24 cellular contexts compared by ENCODE assay signal in genomic region chr22:48741540-48741939, GRCh38.
DNase-seq lines count a peak whose midpoint lies in the region; ATAC-seq, FAIRE-seq and TF ChIP-seq lines count a peak whose summit lies in the region.
"Had no signal": no experiment of that assay in that cellular context is flagged by ENCODE, and none has a peak within 500 bp of the region (broad histone marks: within the 10 kb centered on the region; RNA-seq: fewer than 3 reads in every experiment).

No MANE protein-coding gene starts in this region.

- H3K79me2 ChIP-seq in HepG2 (ENCODE audit: insufficient read depth, low read length): peaks cover 3% of the 10 kb centered on the region

- H2AFZ ChIP-seq in HepG2 (ENCODE audit: low read length): no peak overlapping the region

- peaks cover 26% of the 10 kb centered on the region; the same call in 1 of the 2 replicates for H4K20me1 ChIP-seq in HepG2 (ENCODE audit: insufficient read depth, low read length)

- no peak for TF ChIP-seq RAD21 in HepG2 (CRISPR knock-in tag; IDR thresholded peaks at IDR 0.05)

- no peaks in the 10 kb centered on the region for H3K36me3 ChIP-seq in Peyer's patch
- peaks cover 2 to 17% of the 10 kb centered on the region in 2 experiments; a peak in 3 of 5 replicates for H3K36me3 ChIP-seq in HepG2 (replicated peaks in 1 of 2; ENCODE audit: control insufficient read depth in 1 of 2, insufficient read depth in 2 of 2, low read length in 2 of 2)
- H3K36me3 ChIP-seq: HAP-1 had no signal

- WGBS in HepG2 (ENCODE audit: low lambda C conversion rate): 100% methylated on average over 5 of the region's 8 CpGs

- no peak for ATAC-seq in sciatic nerve
- no peak for ATAC-seq in HG03565 (IDR thresholded peaks at IDR 0.05; ENCODE audit: unreplicated experiment)
- ATAC-seq in HepG2: no peak
- ATAC-seq: CD8-positive, alpha-beta T cell had no signal

- no peak overlapping the region for H3K27ac Mint-ChIP-seq in CD14-positive monocyte
- H3K27ac Mint-ChIP-seq: B cell; CD8-positive, alpha-beta T cell; IgD-negative memory B cell had no signal

- intact Hi-C loops in CD14-positive monocyte (cut with micrococcal nuclease): no loop called here
- intact Hi-C loops in sciatic nerve (cut with DNase I): no loop called here
- intact Hi-C loops in HepG2 (cut with micrococcal nuclease; ENCODE audit: unreplicated experiment): no loop called here

- H3K27me3 ChIP-seq in Peyer's patch: no peaks in the 10 kb centered on the region
- H3K27me3 ChIP-seq in HepG2 (ENCODE audit: control insufficient read depth in 1 of 2, insufficient read depth in 2 of 2, low read length in 2 of 2): no peaks in the 10 kb centered on the region

- POLR2A ChIA-PET in HepG2 (lab: Yijun Ruan, JAX): no interaction called here

- H3K9me3 Mint-ChIP-seq in CD14-positive monocyte: peaks cover 7 to 54% (median 30%) of the 10 kb centered on the region in 7 donors
- H3K9me3 Mint-ChIP-seq: CD8-positive, alpha-beta T cell had no signal

- peak; percentile 22 for DNase-seq in CD14-positive monocyte (ENCODE audit: low spot score)
- DNase-seq in Peyer's patch: peak in 2 of 3 donors; percentile 19 to 32
- peak; percentile 51 for DNase-seq in mesenteric fat pad (ENCODE audit: low spot score)
- peak; percentile 18 for DNase-seq in sciatic nerve (ENCODE audit: low spot score)
- no peak for DNase-seq in cerebellar nuclear complex (lab: John Stamatoyannopoulos, UW)
- no peak for DNase-seq in kidney tubule cell (ENCODE audit: low spot score)
- no peak for DNase-seq in HepG2 (ENCODE audit: low spot score)
- DNase-seq: COR-L47, DMS153, DMS79 treated with DMSO at 0.1 percent for 48 hours, EL, GOT3 had no signal

- TF ChIP-seq CTCF in CD14-positive monocyte (IDR thresholded peaks at IDR 0.05) (no peak), Peyer's patch (IDR thresholded peaks at IDR 0.05) (no peak), HepG2 (CRISPR knock-in tag; IDR thresholded peaks at IDR 0.05) (no peak)

- TF ChIP-seq POLR2A in Peyer's patch (IDR thresholded peaks at IDR 0.05): no peak
- no peak for TF ChIP-seq POLR2A in HepG2 (IDR thresholded peaks at IDR 0.05; ENCODE audit: insufficient read depth in 1 of 2, low read depth in 2 of 2, low read length in 2 of 2)

- H3K4me1 ChIP-seq in Peyer's patch (no peaks in the 10 kb centered on the region), HepG2 (ENCODE audit: insufficient read depth, low read length) (no peaks in the 10 kb centered on the region)
- H3K4me1 ChIP-seq: HAP-1 had no signal

- TF ChIP-seq EP300 in HepG2 (IDR thresholded peaks at IDR 0.05; ENCODE audit: low read depth in 2 of 2, low read length in 2 of 2): no peak
- no peak for TF ChIP-seq EP300 in HepG2 (CRISPR knock-in tag; IDR thresholded peaks at IDR 0.05; ENCODE audit: borderline replicate concordance)

- H3K27ac ChIP-seq in Peyer's patch (no peak overlapping the region), HepG2 (ENCODE audit: extremely low read length, insufficient read depth, low read length) (no peak overlapping the region)
- H3K27ac ChIP-seq: C4-2B, HL-60 had no signal

- H3K9me3 ChIP-seq in Peyer's patch: no peaks in the 10 kb centered on the region
- no peaks in the 10 kb centered on the region for H3K9me3 ChIP-seq in HepG2 (ENCODE audit: low read length)
- H3K9me3 ChIP-seq: HAP-1 had no signal

- H3K4me3 Mint-ChIP-seq in CD14-positive monocyte: no peak overlapping the region
- H3K4me3 Mint-ChIP-seq: B cell; CD8-positive, alpha-beta T cell; IgD-negative memory B cell had no signal

- BruUV-seq in HepG2 (replicated peaks; lab: Mats Ljungman, UMichigan): no TSS peak

- no peaks in the 10 kb centered on the region for H3K36me3 Mint-ChIP-seq in CD14-positive monocyte
- H3K36me3 Mint-ChIP-seq: CD8-positive, alpha-beta T cell; IgD-negative memory B cell had no signal

- CTCF ChIA-PET in HepG2 (lab: Yijun Ruan, JAX; ENCODE audit: low intra/inter-chr PET ratio, low total read pairs): no interaction called here

- in situ Hi-C loops in HepG2 (cut with HindIII; ENCODE audit: extremely low pct_ligation_motif_present, low pct_unique_long_range_greater_than_20kb): no loop called here

- FAIRE-seq in HepG2 (lab: Jason Lieb, UNC): no peak
- FAIRE-seq: A204.1, D721Med, G401.6, GM12891, GM19239 had no signal

- H3K4me3 ChIP-seq in Peyer's patch: no peak overlapping the region
- no peak overlapping the region for H3K4me3 ChIP-seq in HepG2 (replicated peaks in 1 of 3; ENCODE audit: insufficient read depth in 1 of 3, low read depth in 2 of 3, low read length in 3 of 3)
- H3K4me3 ChIP-seq: HAP-1 had no signal

- no peak overlapping the region for H3K4me2 ChIP-seq in HepG2 (ENCODE audit: low read depth, low read length)

- no peaks in the 10 kb centered on the region for H3K4me1 Mint-ChIP-seq in CD14-positive monocyte
- H3K4me1 Mint-ChIP-seq: B cell, IgD-negative memory B cell had no signal

- peaks cover 0 to 4% (median 0%) of the 10 kb centered on the region in 3 donors for H3K27me3 Mint-ChIP-seq in CD14-positive monocyte (ENCODE audit: low read depth in 3 of 3)
- H3K27me3 Mint-ChIP-seq: B cell, IgD-negative memory B cell had no signal

- no peak overlapping the region for H3K9ac ChIP-seq in HepG2 (ENCODE audit: insufficient read depth, low read depth, low read length)

TF ChIP-seq in HepG2, 621 proteins besides CTCF, POLR2A, EP300 and RAD21:
- TF ChIP-seq, protein P1, sequence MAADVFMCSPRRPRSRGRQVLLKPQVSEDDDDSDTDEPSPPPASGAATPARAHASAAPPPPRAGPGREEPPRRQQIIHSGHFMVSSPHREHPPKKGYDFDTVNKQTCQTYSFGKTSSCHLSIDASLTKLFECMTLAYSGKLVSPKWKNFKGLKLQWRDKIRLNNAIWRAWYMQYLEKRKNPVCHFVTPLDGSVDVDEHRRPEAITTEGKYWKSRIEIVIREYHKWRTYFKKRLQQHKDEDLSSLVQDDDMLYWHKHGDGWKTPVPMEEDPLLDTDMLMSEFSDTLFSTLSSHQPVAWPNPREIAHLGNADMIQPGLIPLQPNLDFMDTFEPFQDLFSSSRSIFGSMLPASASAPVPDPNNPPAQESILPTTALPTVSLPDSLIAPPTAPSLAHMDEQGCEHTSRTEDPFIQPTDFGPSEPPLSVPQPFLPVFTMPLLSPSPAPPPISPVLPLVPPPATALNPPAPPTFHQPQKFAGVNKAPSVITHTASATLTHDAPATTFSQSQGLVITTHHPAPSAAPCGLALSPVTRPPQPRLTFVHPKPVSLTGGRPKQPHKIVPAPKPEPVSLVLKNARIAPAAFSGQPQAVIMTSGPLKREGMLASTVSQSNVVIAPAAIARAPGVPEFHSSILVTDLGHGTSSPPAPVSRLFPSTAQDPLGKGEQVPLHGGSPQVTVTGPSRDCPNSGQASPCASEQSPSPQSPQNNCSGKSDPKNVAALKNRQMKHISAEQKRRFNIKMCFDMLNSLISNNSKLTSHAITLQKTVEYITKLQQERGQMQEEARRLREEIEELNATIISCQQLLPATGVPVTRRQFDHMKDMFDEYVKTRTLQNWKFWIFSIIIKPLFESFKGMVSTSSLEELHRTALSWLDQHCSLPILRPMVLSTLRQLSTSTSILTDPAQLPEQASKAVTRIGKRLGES (CRISPR knock-in tag; IDR thresholded peaks at IDR 0.05; ENCODE audit: borderline replicate concordance): no peak
- TF ChIP-seq MAFK (conservative IDR thresholded peaks at IDR 0.05 in 1 of 2, IDR thresholded peaks at IDR 0.05 in 1 of 2; ENCODE audit: low read length in 2 of 2): no peak
- no peak for TF ChIP-seq ZMYM3 (CRISPR knock-in tag; IDR thresholded peaks at IDR 0.05)
- no peak for TF ChIP-seq ZNF773 (CRISPR knock-in tag; IDR thresholded peaks at IDR 0.05; ENCODE audit: borderline replicate concordance)
- no peak for TF ChIP-seq PAF1 (CRISPR knock-in tag; IDR thresholded peaks at IDR 0.05)
- no peak for TF ChIP-seq USF2 (IDR thresholded peaks at IDR 0.05; ENCODE audit: low read depth, low read length)
- TF ChIP-seq USF2 (CRISPR knock-in tag; IDR thresholded peaks at IDR 0.05; ENCODE audit: borderline replicate concordance): no peak
- TF ChIP-seq RXRB (CRISPR knock-in tag; IDR thresholded peaks at IDR 0.05; ENCODE audit: borderline replicate concordance): no peak
- no peak for TF ChIP-seq FOXC1 (CRISPR knock-in tag; IDR thresholded peaks at IDR 0.05; ENCODE audit: borderline replicate concordance)
- no peak for TF ChIP-seq MEF2D (CRISPR knock-in tag; IDR thresholded peaks at IDR 0.05)
- TF ChIP-seq SMAD1 (CRISPR knock-in tag; IDR thresholded peaks at IDR 0.05; ENCODE audit: borderline replicate concordance, low read depth): no peak

Comparison
In these comparisons a context has a peak if more than half of its experiments do, and no peak if none do; other contexts are left out.
1. DNase-seq: peak in CD14-positive monocyte (single experiment), Peyer's patch (2 of 3), mesenteric fat pad (single experiment) and sciatic nerve (single experiment); none in cerebellar nuclear complex (0 of 2), kidney tubule cell (single experiment) and HepG2 (single experiment).